ENCODE assay signal across 9 cellular contexts in the genomic region with DNA sequence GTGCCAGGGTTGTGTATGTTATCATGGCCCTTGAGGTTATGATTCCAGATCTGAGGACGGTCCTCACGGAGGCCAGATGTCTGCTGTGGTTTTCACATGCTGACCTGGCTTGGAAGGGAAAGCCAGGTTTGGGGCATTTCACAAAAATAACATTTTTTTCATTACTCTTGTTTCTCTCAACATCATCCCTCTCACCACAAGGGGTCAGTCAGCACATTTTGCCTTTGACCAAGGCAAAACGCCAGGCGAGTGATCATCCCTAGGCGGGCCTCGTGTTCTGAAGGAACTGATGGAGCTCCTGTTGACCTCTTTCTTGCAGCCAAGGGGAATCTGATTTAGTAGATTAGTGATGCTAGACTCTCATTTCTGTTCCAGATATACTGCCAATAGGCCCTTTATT.
DNase-seq lines count a peak whose midpoint lies in the region; ATAC-seq, FAIRE-seq and TF ChIP-seq lines count a peak whose summit lies in the region.
"Had no signal": no experiment of that assay in that cellular context is flagged by ENCODE, and none has a peak within 500 bp of the region (broad histone marks: within the 10 kb centered on the region; RNA-seq: fewer than 3 reads in every experiment).

No MANE protein-coding gene starts in this region.

- TF ChIP-seq CTCF in D721Med (IDR thresholded peaks at IDR 0.05; ENCODE audit: insufficient read depth, missing control alignments): peak; percentile 35
- peak; percentile 67 to 80 for TF ChIP-seq CTCF in GM23338 (conservative IDR thresholded peaks at IDR 0.05; ENCODE audit: low read depth in 2 of 2)

- no peaks in the 10 kb centered on the region for H3K27me3 ChIP-seq in GM23338 (ENCODE audit: insufficient read depth)

- H2AFZ ChIP-seq in GM23338: no peak overlapping the region

- H3F3A ChIP-seq in GM23338 (replicated peaks; ENCODE audit: low read depth): no peaks in the 10 kb centered on the region

- H3K9me3 Mint-ChIP-seq in GM23338 (no peaks in the 10 kb centered on the region), naive B cell (no peaks in the 10 kb centered on the region)

- ATAC-seq in GM23338 (peak; percentile 81), naive B cell (ENCODE audit: low read depth in 2 of 2) (peak; percentile 64 to 74), HG03442 (IDR thresholded peaks at IDR 0.05; ENCODE audit: unreplicated experiment) (no peak), HG03565 (IDR thresholded peaks at IDR 0.05; ENCODE audit: unreplicated experiment) (no peak), HG03460 (IDR thresholded peaks at IDR 0.05; ENCODE audit: unreplicated experiment) (no peak)

- peaks cover 18% of the 10 kb centered on the region; the same call in 1 of the 2 replicates for H3K4me1 ChIP-seq in GM23338 (ENCODE audit: insufficient read depth)

- peaks cover 6% of the 10 kb centered on the region for H3K27me3 Mint-ChIP-seq in GM23338 (ENCODE audit: insufficient read depth, low read depth, poor library complexity)
- peaks cover 0 to 9% (median 0%) of the 10 kb centered on the region in 3 donors for H3K27me3 Mint-ChIP-seq in naive B cell

- FAIRE-seq in D721Med (lab: Jason Lieb, UNC) (no peak), RCC 7860 (lab: Jason Lieb, UNC) (no peak)

- H3K27ac ChIP-seq in GM23338 (ENCODE audit: low read depth): no peak overlapping the region
- H3K27ac ChIP-seq: skin epidermis had no signal

- no peak overlapping the region for H3K27ac Mint-ChIP-seq in GM23338
- peak overlapping the region in 3 of 6 donors; percentile 49 to 89 (median 72) for H3K27ac Mint-ChIP-seq in naive B cell

- no peaks in the 10 kb centered on the region for H3K79me2 ChIP-seq in GM23338 (replicated peaks; ENCODE audit: insufficient read depth)

- H3K4me1 Mint-ChIP-seq in GM23338: peaks cover 31% of the 10 kb centered on the region
- peaks cover 11 to 25% (median 18%) of the 10 kb centered on the region in 3 donors for H3K4me1 Mint-ChIP-seq in naive B cell

- no peaks in the 10 kb centered on the region for H3K36me3 ChIP-seq in GM23338 (ENCODE audit: insufficient read depth)

- no peaks in the 10 kb centered on the region for H4K20me1 ChIP-seq in GM23338 (replicated peaks; ENCODE audit: insufficient read depth)

- H3K36me3 Mint-ChIP-seq in GM23338 (ENCODE audit: low read depth) (no peaks in the 10 kb centered on the region), naive B cell (no peaks in the 10 kb centered on the region)

- DNase-seq in D721Med (ENCODE audit: insufficient read length, low spot score) (no peak), GM23338 (ENCODE audit: low spot score) (peak; percentile 80), RCC 7860 (ENCODE audit: low spot score) (peak; percentile 23), fibroblast of gingiva (ENCODE audit: low read depth) (peak; percentile 70), naive B cell (peak; percentile 62)

- no peak overlapping the region for H3K4me3 ChIP-seq in GM23338
- H3K4me3 ChIP-seq: skin epidermis had no signal

- no peak overlapping the region for H3K4me2 ChIP-seq in GM23338

- H3K4me3 Mint-ChIP-seq in GM23338 (no peak overlapping the region), naive B cell (peak overlapping the region in 1 of 8 donors; percentile 79)

- H3K9me2 ChIP-seq in GM23338 (ENCODE audit: insufficient read depth): no peaks in the 10 kb centered on the region

TF ChIP-seq in GM23338, 12 proteins besides CTCF, POLR2A, EP300 and RAD21 (continues in another document):
- TF ChIP-seq, protein P1, sequence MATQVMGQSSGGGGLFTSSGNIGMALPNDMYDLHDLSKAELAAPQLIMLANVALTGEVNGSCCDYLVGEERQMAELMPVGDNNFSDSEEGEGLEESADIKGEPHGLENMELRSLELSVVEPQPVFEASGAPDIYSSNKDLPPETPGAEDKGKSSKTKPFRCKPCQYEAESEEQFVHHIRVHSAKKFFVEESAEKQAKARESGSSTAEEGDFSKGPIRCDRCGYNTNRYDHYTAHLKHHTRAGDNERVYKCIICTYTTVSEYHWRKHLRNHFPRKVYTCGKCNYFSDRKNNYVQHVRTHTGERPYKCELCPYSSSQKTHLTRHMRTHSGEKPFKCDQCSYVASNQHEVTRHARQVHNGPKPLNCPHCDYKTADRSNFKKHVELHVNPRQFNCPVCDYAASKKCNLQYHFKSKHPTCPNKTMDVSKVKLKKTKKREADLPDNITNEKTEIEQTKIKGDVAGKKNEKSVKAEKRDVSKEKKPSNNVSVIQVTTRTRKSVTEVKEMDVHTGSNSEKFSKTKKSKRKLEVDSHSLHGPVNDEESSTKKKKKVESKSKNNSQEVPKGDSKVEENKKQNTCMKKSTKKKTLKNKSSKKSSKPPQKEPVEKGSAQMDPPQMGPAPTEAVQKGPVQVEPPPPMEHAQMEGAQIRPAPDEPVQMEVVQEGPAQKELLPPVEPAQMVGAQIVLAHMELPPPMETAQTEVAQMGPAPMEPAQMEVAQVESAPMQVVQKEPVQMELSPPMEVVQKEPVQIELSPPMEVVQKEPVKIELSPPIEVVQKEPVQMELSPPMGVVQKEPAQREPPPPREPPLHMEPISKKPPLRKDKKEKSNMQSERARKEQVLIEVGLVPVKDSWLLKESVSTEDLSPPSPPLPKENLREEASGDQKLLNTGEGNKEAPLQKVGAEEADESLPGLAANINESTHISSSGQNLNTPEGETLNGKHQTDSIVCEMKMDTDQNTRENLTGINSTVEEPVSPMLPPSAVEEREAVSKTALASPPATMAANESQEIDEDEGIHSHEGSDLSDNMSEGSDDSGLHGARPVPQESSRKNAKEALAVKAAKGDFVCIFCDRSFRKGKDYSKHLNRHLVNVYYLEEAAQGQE (IDR thresholded peaks at IDR 0.05; ENCODE audit: unreplicated experiment): no peak
- TF ChIP-seq JUNB (IDR thresholded peaks at IDR 0.05; ENCODE audit: unreplicated experiment): no peak
- TF ChIP-seq STAT1 (IDR thresholded peaks at IDR 0.05; ENCODE audit: unreplicated experiment): no peak
- no peak for TF ChIP-seq EZH2 (IDR thresholded peaks at IDR 0.05; ENCODE audit: low read depth, unreplicated experiment)
- TF ChIP-seq, protein P2, sequence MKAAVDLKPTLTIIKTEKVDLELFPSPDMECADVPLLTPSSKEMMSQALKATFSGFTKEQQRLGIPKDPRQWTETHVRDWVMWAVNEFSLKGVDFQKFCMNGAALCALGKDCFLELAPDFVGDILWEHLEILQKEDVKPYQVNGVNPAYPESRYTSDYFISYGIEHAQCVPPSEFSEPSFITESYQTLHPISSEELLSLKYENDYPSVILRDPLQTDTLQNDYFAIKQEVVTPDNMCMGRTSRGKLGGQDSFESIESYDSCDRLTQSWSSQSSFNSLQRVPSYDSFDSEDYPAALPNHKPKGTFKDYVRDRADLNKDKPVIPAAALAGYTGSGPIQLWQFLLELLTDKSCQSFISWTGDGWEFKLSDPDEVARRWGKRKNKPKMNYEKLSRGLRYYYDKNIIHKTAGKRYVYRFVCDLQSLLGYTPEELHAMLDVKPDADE (IDR thresholded peaks at IDR 0.05): no peak
- TF ChIP-seq ZNF331 (CRISPR knock-in tag; IDR thresholded peaks at IDR 0.05; ENCODE audit: low read depth): no peak

Comparison
In these comparisons a context has a peak if more than half of its experiments do, and no peak if none do; other contexts are left out.
1. ATAC-seq: peak in GM23338 (single experiment) and naive B cell (2 of 2); none in HG03442 (single experiment), HG03565 (single experiment) and HG03460 (single experiment).